ENCODE assay signal across 1 cellular context in genomic region chr1:44946720-44947059, GRCh38.
A peak's percentile ranks its signal among the peaks of the same experiment; 100 is the strongest.
TF ChIP-seq lines count a peak whose summit lies in the region.

No MANE protein-coding gene starts in this region.

TF ChIP-seq in liver, 16 proteins besides CTCF, POLR2A, EP300 and RAD21 (continued from another document):
- no peak for TF ChIP-seq ZBTB33 (IDR thresholded peaks at IDR 0.05)
- TF ChIP-seq SP1 (IDR thresholded peaks at IDR 0.05) = peak; percentile 32
- TF ChIP-seq HNF4A (conservative IDR thresholded peaks at IDR 0.05) = peak; percentile 76 to 84
- TF ChIP-seq NR2F2 (IDR thresholded peaks at IDR 0.05) = no peak
